ENCODE assay signal across 13 cellular contexts in the genomic region with DNA sequence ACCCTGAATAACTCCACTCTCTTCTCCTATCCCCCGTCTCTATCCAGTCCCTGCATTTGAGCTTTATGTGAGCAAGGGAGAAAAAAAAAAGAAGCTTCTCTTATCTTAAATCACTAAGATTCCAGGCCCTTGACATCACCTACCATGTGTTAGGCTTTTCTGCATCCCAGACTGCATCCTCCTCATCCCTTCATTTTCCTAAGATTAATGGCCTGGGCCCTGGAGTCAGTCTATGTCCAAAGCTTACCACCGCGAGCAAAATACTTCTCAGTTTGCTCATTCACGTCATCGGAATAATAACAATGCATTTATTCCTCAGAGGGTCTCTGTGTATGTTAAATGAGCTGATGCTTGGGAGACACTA. TPM values are rescaled to one million over a fixed set of nuclear protein-coding genes. Genes with fewer than 3 reads are reported as not detected.
DNase-seq lines count a peak whose midpoint lies in the region; ATAC-seq, FAIRE-seq and TF ChIP-seq lines count a peak whose summit lies in the region.
"Had no signal": no experiment of that assay in that cellular context is flagged by ENCODE, and none has a peak within 500 bp of the region (broad histone marks: within the 10 kb centered on the region; RNA-seq: fewer than 3 reads in every experiment).

No MANE protein-coding gene starts in this region.

- no peaks in the 10 kb centered on the region for H4K20me1 ChIP-seq in H1 (replicated peaks in 1 of 2; ENCODE audit: control insufficient read depth in 1 of 2, insufficient read depth in 2 of 2, low read length in 2 of 2)

- no peak overlapping the region for H2AK5ac ChIP-seq in H1 (ENCODE audit: low read depth, low read length)
- H2AK5ac ChIP-seq in mesenchymal stem cell (ENCODE audit: low read length, severe bottlenecking): no peak overlapping the region

- H3K36me3 ChIP-seq in HUES6 (ENCODE audit: control insufficient read depth, insufficient read depth, low read length) (peaks cover 21% of the 10 kb centered on the region), H1 (ENCODE audit: control insufficient read depth in 2 of 4, insufficient read depth in 4 of 4, low read length in 3 of 4) (peaks cover 0 to 4% (median 0%) of the 10 kb centered on the region in 4 experiments; a peak in 2 of 8 replicates), mesenchymal stem cell (ENCODE audit: control insufficient read depth in 1 of 2, insufficient read depth in 2 of 2, low read depth in 1 of 2, low read length in 2 of 2) (no peaks in the 10 kb centered on the region)
- H3K36me3 ChIP-seq: transverse colon had no signal

- H3K27ac Mint-ChIP-seq in activated naive CD8-positive, alpha-beta T cell treated with anti-CD3 and anti-CD28 coated beads, Interleukin-2, amount 50 U/mL, for 24 hours: no peak overlapping the region
- H3K27ac Mint-ChIP-seq: activated CD8-positive, alpha-beta T cell treated with anti-CD3 and anti-CD28 coated beads for 36 hours had no signal

- no peak overlapping the region for H4K91ac ChIP-seq in H1 (replicated peaks; ENCODE audit: insufficient read length, low read length)
- no peak overlapping the region for H4K91ac ChIP-seq in mesenchymal stem cell (ENCODE audit: low read length)

- CTCF ChIA-PET in H1 (lab: Charles Lee; ENCODE audit: partially characterized antibody): interaction anchor here (1.0 to 1.5 kb wide), 4 partner anchors 10 to 136 kb away, joined by 3 to 5 read pairs (median 3); no protein-coding TSS in a partner anchor

- peak overlapping the region; percentile 87 for H3K9ac ChIP-seq in HUES6 (ENCODE audit: low read length)
- H3K9ac ChIP-seq in H1 (replicated peaks in 1 of 4; ENCODE audit: extremely low read depth in 1 of 4, low read depth in 3 of 4, low read length in 3 of 4): 0 out of 7 replicates have a peak overlapping the region, but pooled peaks of 1 of the 4 experiments have one; percentile 34
- no peak overlapping the region for H3K9ac ChIP-seq in mesenchymal stem cell (ENCODE audit: low read length)

- H2BK120ac ChIP-seq in H1 (replicated peaks; ENCODE audit: low read depth, low read length): no peak overlapping the region
- peak overlapping the region; percentile 9 for H2BK120ac ChIP-seq in mesenchymal stem cell (ENCODE audit: low read depth, low read length)

- H3K79me2 ChIP-seq in H1 (ENCODE audit: control insufficient read depth in 1 of 2, insufficient read depth in 2 of 2, low read length in 2 of 2): 0 out of 4 replicates have a peak, but pooled peaks cover 0 to 2% of the 10 kb centered on the region in 2 experiments

- no peak overlapping the region for H3K56ac ChIP-seq in H1 (replicated peaks; ENCODE audit: insufficient read length, low read depth, low read length)

- H2BK5ac ChIP-seq in H1 (ENCODE audit: low read depth, low read length) (peak overlapping the region; percentile 87; the same call in 1 of the 2 replicates), mesenchymal stem cell (ENCODE audit: low read depth, low read length, poor library complexity, severe bottlenecking) (no peak overlapping the region)

- no peak overlapping the region for H3K23ac ChIP-seq in H1 (ENCODE audit: insufficient read length)
- H3K23ac ChIP-seq in mesenchymal stem cell (ENCODE audit: low read length in 2 of 2): no peak overlapping the region

- H4K8ac ChIP-seq in H1 (ENCODE audit: extremely low read depth, insufficient read depth, low read length) (no peak overlapping the region), mesenchymal stem cell (ENCODE audit: low read length) (no peak overlapping the region)

- WGBS in H1 (ENCODE audit: extremely low coverage in 1 of 2, insufficient coverage in 1 of 2, insufficient read length in 1 of 2, insufficient replicate concordance in 2 of 2, low coverage in 1 of 2, low lambda C conversion rate in 2 of 2, missing lambda C conversion rate in 1 of 2), 2 experiments: 90% methylated on average over 5 of the region's 5 CpGs; no CpG with 5 or more reads in 1 of the 2 experiments
- WGBS in mesenchymal stem cell: 0% methylated on average over 1 of the region's 5 CpGs

- H2BK15ac ChIP-seq in H1 (ENCODE audit: low read length): no peak overlapping the region
- no peak overlapping the region for H2BK15ac ChIP-seq in mesenchymal stem cell (ENCODE audit: low read depth, poor library complexity, severe bottlenecking)

- FAIRE-seq in H1 (lab: Jason Lieb, UNC): no peak

- H3K4ac ChIP-seq in H1 (replicated peaks; ENCODE audit: insufficient read length, low read depth, low read length) (no peak overlapping the region), mesenchymal stem cell (ENCODE audit: low read depth in 1 of 2, low read length in 2 of 2) (no peak overlapping the region)

- H2BK20ac ChIP-seq in H1 (ENCODE audit: low read length): peak overlapping the region; percentile 52; the same call in 1 of the 2 replicates

- H3K27me3 Mint-ChIP-seq in activated naive CD8-positive, alpha-beta T cell treated with anti-CD3 and anti-CD28 coated beads, Interleukin-2, amount 50 U/mL, for 24 hours: peaks cover 4% of the 10 kb centered on the region

- H3K4me2 ChIP-seq in H1 (ENCODE audit: insufficient read depth in 1 of 2, low read depth in 2 of 2, low read length in 2 of 2): peak overlapping the region in 1 of 2 experiments; percentile 21; a peak in 1 of 4 replicates
- H3K4me2 ChIP-seq in mesenchymal stem cell (ENCODE audit: low read length, poor library complexity, severe bottlenecking): no peak overlapping the region

- TF ChIP-seq RAD21 in H1 (IDR thresholded peaks at IDR 0.05 in 1 of 2, conservative IDR thresholded peaks at IDR 0.05 in 1 of 2; ENCODE audit: low read depth in 2 of 2, low read length in 2 of 2): no peak

- H3K27me3 ChIP-seq in HUES6 (ENCODE audit: control insufficient read depth, insufficient read depth, low read length) (no peaks in the 10 kb centered on the region), H1 (replicated peaks in 1 of 4; ENCODE audit: control insufficient read depth in 3 of 4, extremely low read depth in 1 of 4, insufficient read depth in 3 of 4, low read length in 3 of 4) (no peaks in the 10 kb centered on the region), mesenchymal stem cell (ENCODE audit: control insufficient read depth in 1 of 2, insufficient read depth in 1 of 2, low read length in 2 of 2) (peaks cover 0 to 7% of the 10 kb centered on the region in 2 experiments)
- H3K27me3 ChIP-seq: transverse colon had no signal

- no peaks in the 10 kb centered on the region for H3K4me1 Mint-ChIP-seq in activated naive CD8-positive, alpha-beta T cell treated with anti-CD3 and anti-CD28 coated beads, Interleukin-2, amount 50 U/mL, for 24 hours

- POLR2A ChIA-PET in H1 (lab: Charles Lee; ENCODE audit: partially characterized antibody): interaction anchor here (1.9 kb wide), 1 partner anchor 12 kb away, joined by 5 read pairs; no protein-coding TSS in a partner anchor

- H3K23me2 ChIP-seq in H1 (ENCODE audit: low read depth, low read length): no peaks in the 10 kb centered on the region

- DNase-seq in AG08395 (ENCODE audit: low spot score) (peak; percentile 82), H1 (ENCODE audit: low read depth in 1 of 2, low spot score in 2 of 2) (no peak), mesenchymal stem cell (peak; percentile 85)
- no peak for DNase-seq in activated naive CD8-positive, alpha-beta T cell treated with anti-CD3 and anti-CD28 coated beads, Interleukin-2, amount 50 U/mL, for 24 hours
- no peak for DNase-seq in stimulated activated CD4-positive, alpha-beta T cell treated with anti-CD3 and anti-CD28 coated beads, Interleukin-12 subunit alpha, Interleukin-12 subunit beta, amount 100 ng/mL, for 4 hours
- DNase-seq: activated CD8-positive, alpha-beta T cell treated with anti-CD3 and anti-CD28 coated beads for 36 hours; central memory CD4-positive, alpha-beta T cell; NCI-H2081; SHP77 treated with DMSO at 0.1 percent for 48 hours; transverse colon had no signal

- H3K18ac ChIP-seq in H1 (ENCODE audit: extremely low read depth, low read length): no peak overlapping the region
- H3K18ac ChIP-seq in mesenchymal stem cell (ENCODE audit: low read depth in 1 of 2, low read length in 2 of 2): peak overlapping the region; percentile 94 to 98

- H3K27ac ChIP-seq in HUES6 (ENCODE audit: low read depth, low read length) (peak overlapping the region; percentile 95), H1 (ENCODE audit: low read depth, low read length) (peak overlapping the region; percentile 21; the same call in 1 of the 2 replicates), mesenchymal stem cell (ENCODE audit: low read length, poor library complexity, severe bottlenecking) (peak overlapping the region; percentile 39)
- H3K27ac ChIP-seq: transverse colon had no signal

- no peaks in the 10 kb centered on the region for H3K36me3 Mint-ChIP-seq in activated naive CD8-positive, alpha-beta T cell treated with anti-CD3 and anti-CD28 coated beads, Interleukin-2, amount 50 U/mL, for 24 hours (ENCODE audit: low read depth)

- no peak for TF ChIP-seq CTCF in H1 (IDR thresholded peaks at IDR 0.05; ENCODE audit: control extremely low read depth in 1 of 3, insufficient read depth in 1 of 3, low read depth in 1 of 3, low read length in 3 of 3)

- H3K4me1 ChIP-seq in HUES6 (ENCODE audit: control insufficient read depth, insufficient read depth, low read length): peaks cover 26% of the 10 kb centered on the region
- H3K4me1 ChIP-seq in H1 (replicated peaks in 1 of 4; ENCODE audit: control insufficient read depth in 3 of 4, insufficient read depth in 4 of 4, low read length in 3 of 4): peaks cover 5 to 13% (median 8%) of the 10 kb centered on the region in 4 experiments; a peak in 6 of 7 replicates
- H3K4me1 ChIP-seq in mesenchymal stem cell (ENCODE audit: control insufficient read depth, insufficient read depth, low read depth, low read length): peaks cover 5% of the 10 kb centered on the region

- H2AFZ ChIP-seq in H1 (ENCODE audit: low read length) (no peak overlapping the region), mesenchymal stem cell (ENCODE audit: low read depth, low read length) (no peak overlapping the region)

- no peak for TF ChIP-seq POLR2A in H1 (IDR thresholded peaks at IDR 0.05; ENCODE audit: control extremely low read depth in 1 of 2, low read depth in 2 of 2, low read length in 2 of 2)

- no peak overlapping the region; the same call in 1 of the 2 replicates for H2BK12ac ChIP-seq in H1 (ENCODE audit: low read depth, low read length)
- H2BK12ac ChIP-seq in mesenchymal stem cell (ENCODE audit: low read length in 2 of 2): no peak overlapping the region

- H3K9me3 ChIP-seq in HUES6 (ENCODE audit: control insufficient read depth, insufficient read depth, low read depth, low read length): no peaks in the 10 kb centered on the region
- no peaks in the 10 kb centered on the region for H3K9me3 ChIP-seq in H1 (ENCODE audit: insufficient read depth in 2 of 2, low read depth in 1 of 2, low read length in 1 of 2)
- H3K9me3 ChIP-seq in mesenchymal stem cell (ENCODE audit: control insufficient read depth, low read length): no peaks in the 10 kb centered on the region
- H3K9me3 ChIP-seq: transverse colon had no signal

- no peak overlapping the region for H4K5ac ChIP-seq in H1 (ENCODE audit: insufficient read length, low read depth, low read length)

- TF ChIP-seq EP300 in H1 (IDR thresholded peaks at IDR 0.05; ENCODE audit: borderline replicate concordance in 1 of 2, low read depth in 2 of 2, low read length in 2 of 2): no peak

- no peak overlapping the region; the same call in 1 of the 2 replicates for H3K4me3 ChIP-seq in HUES6 (ENCODE audit: low read depth, low read length)
- H3K4me3 ChIP-seq in H1 (ENCODE audit: extremely low read depth in 1 of 4, insufficient read depth in 2 of 4, low read depth in 3 of 4, low read length in 4 of 4): no peak overlapping the region
- no peak overlapping the region for H3K4me3 ChIP-seq in mesenchymal stem cell (ENCODE audit: insufficient read depth in 1 of 2, low read depth in 1 of 2, low read length in 2 of 2)
- H3K4me3 ChIP-seq: transverse colon had no signal

- no peak for ATAC-seq in GM21529 (IDR thresholded peaks at IDR 0.05; ENCODE audit: unreplicated experiment)
- ATAC-seq in HG03175 (IDR thresholded peaks at IDR 0.05; ENCODE audit: unreplicated experiment): no peak
- no peak for ATAC-seq in activated naive CD8-positive, alpha-beta T cell treated with anti-CD3 and anti-CD28 coated beads, Interleukin-2, amount 50 U/mL, for 24 hours
- ATAC-seq: activated CD8-positive, alpha-beta T cell treated with anti-CD3 and anti-CD28 coated beads for 36 hours had no signal

- H3K79me1 ChIP-seq in H1 (ENCODE audit: low read depth, low read length) (no peaks in the 10 kb centered on the region), mesenchymal stem cell (replicated peaks; ENCODE audit: low read length, poor library complexity, severe bottlenecking) (no peaks in the 10 kb centered on the region)

- no peak overlapping the region for H3K4me3 Mint-ChIP-seq in activated naive CD8-positive, alpha-beta T cell treated with anti-CD3 and anti-CD28 coated beads, Interleukin-2, amount 50 U/mL, for 24 hours
- H3K4me3 Mint-ChIP-seq: activated CD8-positive, alpha-beta T cell treated with anti-CD3 and anti-CD28 coated beads for 36 hours had no signal

- no peaks in the 10 kb centered on the region for H3K9me3 Mint-ChIP-seq in activated naive CD8-positive, alpha-beta T cell treated with anti-CD3 and anti-CD28 coated beads, Interleukin-2, amount 50 U/mL, for 24 hours
- H3K9me3 Mint-ChIP-seq: activated CD8-positive, alpha-beta T cell treated with anti-CD3 and anti-CD28 coated beads for 36 hours had no signal

- no peak overlapping the region for H3K14ac ChIP-seq in H1 (ENCODE audit: insufficient read length)
- H3K14ac ChIP-seq in mesenchymal stem cell (ENCODE audit: low read length in 2 of 2): no peak overlapping the region

RNA-seq across cellular contexts. Expression of gene VAT1L, which starts 46.2 kb away (rescaled TPM):
- 48.2 and 49.6 TPM in 2 replicates for total RNA-seq in H1 (2021; fragmentation: NEBNext Ultra II Directional; extraction: Animal tissue kit (Norgen Biotek cat#: 25700))
- 29.8 and 46.3 TPM in 2 replicates for polyA plus RNA-seq in H1 (2011; rRNA removed)
- polyA plus RNA-seq in H1 (2011; cell fraction: cytosol; rRNA removed): 50.4 TPM
- 25.5 TPM for polyA plus RNA-seq in H1 (2011; cell fraction: nucleus; rRNA removed)
- 46.4 to 61.9 TPM (median 49.3 TPM) in 4 replicates for polyA plus RNA-seq in H1 (2012, experiment 1 of 2)
- 8.8 TPM for polyA plus RNA-seq in H1 (2012, experiment 2 of 2)
- polyA plus RNA-seq in H1 (2013, experiment 1 of 2): 19.2 TPM
- polyA plus RNA-seq in H1 (2013, experiment 2 of 2): 21.0 TPM
- 63.8 and 72.6 TPM in 2 replicates for polyA minus RNA-seq in H1 (2011; rRNA and poly(A)+ RNA removed)
- polyA minus RNA-seq in H1 (2011; cell fraction: cytosol; rRNA and poly(A)+ RNA removed): 31.2 TPM
- polyA minus RNA-seq in H1 (2011; cell fraction: nucleus; rRNA and poly(A)+ RNA removed): 26.2 TPM
- polyA plus RNA-seq in mesenchymal stem cell (2013, experiment 1 of 2): 25.8 TPM
- 25.4 TPM for polyA plus RNA-seq in mesenchymal stem cell (2013, experiment 2 of 2)
- total RNA-seq: activated CD8-positive, alpha-beta T cell treated with anti-CD3 and anti-CD28 coated beads for 36 hours had no signal

Comparison
In these comparisons a context has a peak if more than half of its experiments do, and no peak if none do; other contexts are left out.
1. DNase-seq: peak in AG08395 (single experiment) and mesenchymal stem cell (single experiment); none in H1 (0 of 2), activated naive CD8-positive, alpha-beta T cell treated with anti-CD3 and anti-CD28 coated beads, Interleukin-2, amount 50 U/mL, for 24 hours (single experiment) and stimulated activated CD4-positive, alpha-beta T cell treated with anti-CD3 and anti-CD28 coated beads, Interleukin-12 subunit alpha, Interleukin-12 subunit beta, amount 100 ng/mL, for 4 hours (single experiment).
2. H3K27ac ChIP-seq: peak in every context shown above with its lines; median percentile 95 in HUES6; 39 in mesenchymal stem cell; 21 in H1.